In the genomic region with DNA sequence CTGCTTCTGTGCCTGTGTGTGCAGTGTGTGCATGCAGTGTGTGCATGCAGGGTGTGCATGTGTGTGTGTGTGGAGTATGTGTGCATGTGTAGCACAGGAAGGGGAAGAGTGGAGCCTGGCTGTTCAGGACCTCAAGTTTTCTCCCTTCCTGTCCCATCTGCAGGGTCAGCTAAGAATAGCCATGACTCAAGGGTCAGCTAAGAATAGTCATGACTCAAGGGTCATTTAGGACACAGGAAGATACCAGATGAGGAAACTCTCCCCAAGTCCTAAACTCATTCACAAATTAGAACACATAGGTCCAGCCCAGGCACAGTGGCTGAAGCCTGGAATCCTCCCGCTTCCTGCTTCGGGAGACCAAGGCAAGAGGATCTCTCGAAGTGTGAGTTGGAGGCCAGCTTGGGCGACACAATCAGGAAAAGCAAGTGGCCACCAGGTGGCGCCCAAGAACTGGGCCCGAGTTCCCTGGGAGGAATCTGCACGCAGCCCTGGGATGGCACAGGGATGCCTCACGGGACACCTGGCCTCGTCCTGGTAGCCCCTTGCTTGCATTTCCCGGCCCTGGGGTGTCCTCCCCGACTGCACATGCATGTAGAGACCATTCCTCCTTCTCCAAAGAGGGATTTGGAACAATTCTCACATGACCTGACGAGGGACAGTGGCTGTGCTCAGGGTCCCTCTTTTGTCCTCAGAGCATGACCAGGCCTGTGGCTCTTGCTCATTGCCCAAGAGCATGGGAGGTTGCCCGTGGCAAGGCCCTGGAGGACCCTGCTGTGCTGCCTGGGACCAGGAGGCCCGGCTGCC, we compare ENCODE assay signal across 8 cellular contexts. TPM values are rescaled to one million over a fixed set of nuclear protein-coding genes. Genes with fewer than 3 reads are reported as not detected.
DNase-seq lines count a peak whose midpoint lies in the region; ATAC-seq and TF ChIP-seq lines count a peak whose summit lies in the region.

No MANE protein-coding gene starts in this region.

- BruUV-seq in PC-3 (replicated peaks; lab: Mats Ljungman, UMichigan), result no TSS peak

- no peak overlapping the region for H3K27ac Mint-ChIP-seq in activated T-cell treated with anti-CD3 and anti-CD28 coated beads, Interleukin-2, amount 50 U/mL, for 24 hours
- no peak overlapping the region for H3K27ac Mint-ChIP-seq in progenitor cell of endocrine pancreas

- DNase-seq in NK-92 treated with Interleukin-12 subunit alpha and Interleukin-12 subunit beta, amount 100 ng/mL, for 24 hours (lab: John Stamatoyannopoulos, UW), result peak; percentile 29
- no peak for DNase-seq in NK-92 (lab: John Stamatoyannopoulos, UW; ENCODE audit: unreplicated experiment)
- peak; percentile 79 for DNase-seq in PC-3
- peak; percentile 83 for DNase-seq in activated T-cell treated with anti-CD3 and anti-CD28 coated beads, Interleukin-2, amount 50 U/mL, for 24 hours
- DNase-seq in foreskin keratinocyte, result peak in 1 of 2 donors; percentile 43
- peak; percentile 55 for DNase-seq in progenitor cell of endocrine pancreas (ENCODE audit: low spot score, unreplicated experiment)
- DNase-seq in cerebellum (ENCODE audit: low spot score), result no peak

- no peaks in the 10 kb centered on the region for H3K9me3 ChIP-seq in PC-3 (ENCODE audit: low read length)

- no peaks in the 10 kb centered on the region for H3K36me3 Mint-ChIP-seq in activated T-cell treated with anti-CD3 and anti-CD28 coated beads, Interleukin-2, amount 50 U/mL, for 24 hours (ENCODE audit: low read depth)
- H3K36me3 Mint-ChIP-seq in progenitor cell of endocrine pancreas (ENCODE audit: insufficient read depth), result no peaks in the 10 kb centered on the region

- H4K20me1 ChIP-seq in PC-3 (ENCODE audit: low read length), result no peaks in the 10 kb centered on the region

- H3K27me3 ChIP-seq in PC-3 (ENCODE audit: low read length), result no peaks in the 10 kb centered on the region
- H3K27me3 ChIP-seq in foreskin keratinocyte, result peaks cover 7% of the 10 kb centered on the region

- H3K27me3 Mint-ChIP-seq in activated T-cell treated with anti-CD3 and anti-CD28 coated beads, Interleukin-2, amount 50 U/mL, for 24 hours, result peaks cover 8% of the 10 kb centered on the region
- peaks cover 9% of the 10 kb centered on the region for H3K27me3 Mint-ChIP-seq in progenitor cell of endocrine pancreas

- CTCF ChIA-PET in PC-3 (lab: Charles Lee), result interaction anchor here (0.5 to 1.2 kb wide), 3 partner anchors 9 to 164 kb away, joined by 3 to 6 read pairs (median 5); no protein-coding TSS in a partner anchor

- no peak overlapping the region for H3K4me2 ChIP-seq in PC-3 (ENCODE audit: low read length)

- TF ChIP-seq CTCF in PC-3 (conservative IDR thresholded peaks at IDR 0.05; ENCODE audit: low read depth, low read length), result peak; percentile 86
- peak; percentile 87 for TF ChIP-seq CTCF in foreskin keratinocyte (conservative IDR thresholded peaks at IDR 0.05)
- peak; percentile 78 for TF ChIP-seq CTCF in progenitor cell of endocrine pancreas (IDR thresholded peaks at IDR 0.05; ENCODE audit: unreplicated experiment)

- H3K4me1 ChIP-seq in PC-3 (ENCODE audit: insufficient read depth, low read length) (no peaks in the 10 kb centered on the region), foreskin keratinocyte (no peaks in the 10 kb centered on the region)

- no peaks in the 10 kb centered on the region for H3K79me2 ChIP-seq in PC-3 (ENCODE audit: low read length)

- H3K4me1 Mint-ChIP-seq in activated T-cell treated with anti-CD3 and anti-CD28 coated beads, Interleukin-2, amount 50 U/mL, for 24 hours (ENCODE audit: low read depth), result peaks cover 14% of the 10 kb centered on the region
- no peaks in the 10 kb centered on the region for H3K4me1 Mint-ChIP-seq in progenitor cell of endocrine pancreas (ENCODE audit: low read depth)

- H3K27ac ChIP-seq in PC-3 (ENCODE audit: low read length), result no peak overlapping the region
- H3K27ac ChIP-seq in foreskin keratinocyte, result no peak overlapping the region

- no peaks in the 10 kb centered on the region for H3K36me3 ChIP-seq in PC-3 (ENCODE audit: low read depth, low read length)

- H3K9ac ChIP-seq in PC-3 (ENCODE audit: low read length), result no peak overlapping the region

- H3K4me3 ChIP-seq in PC-3 (ENCODE audit: low read length), result no peak overlapping the region

- ATAC-seq in HG03354 (IDR thresholded peaks at IDR 0.05; ENCODE audit: poor library complexity, severe bottlenecking, unreplicated experiment), result peak; percentile 58
- peak; percentile 89 for ATAC-seq in PC-3
- peak; percentile 78 for ATAC-seq in foreskin keratinocyte

- H3K9me3 Mint-ChIP-seq in activated T-cell treated with anti-CD3 and anti-CD28 coated beads, Interleukin-2, amount 50 U/mL, for 24 hours, result no peaks in the 10 kb centered on the region
- no peaks in the 10 kb centered on the region for H3K9me3 Mint-ChIP-seq in progenitor cell of endocrine pancreas (ENCODE audit: low read depth)

- intact Hi-C loops in PC-3 (cut with micrococcal nuclease), result no loop called here

- POLR2A ChIA-PET in PC-3 (lab: Charles Lee; ENCODE audit: unreplicated experiment), result no interaction called here

- H3K4me3 Mint-ChIP-seq in activated T-cell treated with anti-CD3 and anti-CD28 coated beads, Interleukin-2, amount 50 U/mL, for 24 hours, result no peak overlapping the region
- no peak overlapping the region for H3K4me3 Mint-ChIP-seq in progenitor cell of endocrine pancreas (ENCODE audit: low read depth)

- no peak overlapping the region for H2AFZ ChIP-seq in PC-3 (ENCODE audit: low read length)

- no peaks in the 10 kb centered on the region for H3F3A ChIP-seq in PC-3 (ENCODE audit: low read length, unreplicated experiment)

- H3K9me2 ChIP-seq in PC-3 (replicated peaks; ENCODE audit: low read length), result no peaks in the 10 kb centered on the region

RNA-seq across cellular contexts. Expression of gene VOPP1, which starts 21.4 kb away (rescaled TPM):
- total RNA-seq in PC-3 (2014; rRNA removed) (60.2 and 64.8 TPM in 2 replicates), foreskin keratinocyte (88.1 and 94.1 TPM in 2 replicates), progenitor cell of endocrine pancreas (45.6 and 47.8 TPM in 2 replicates), cerebellum (83.1 TPM)
- polyA plus RNA-seq in foreskin keratinocyte, result 53.3 and 64.8 TPM in 2 replicates

Comparison
In these comparisons a context has a peak if more than half of its experiments do, and no peak if none do; other contexts are left out.
1. DNase-seq: peak in NK-92 treated with Interleukin-12 subunit alpha and Interleukin-12 subunit beta, amount 100 ng/mL, for 24 hours (single experiment), PC-3 (single experiment), activated T-cell treated with anti-CD3 and anti-CD28 coated beads, Interleukin-2, amount 50 U/mL, for 24 hours (single experiment) and progenitor cell of endocrine pancreas (single experiment); none in NK-92 (single experiment) and cerebellum (single experiment).
2. Peak in every context shown above with its lines, with median percentiles within 50 percentile points of each other: ATAC-seq and CTCF ChIP-seq.